22 cellular contexts compared by ENCODE assay signal in the genomic region with DNA sequence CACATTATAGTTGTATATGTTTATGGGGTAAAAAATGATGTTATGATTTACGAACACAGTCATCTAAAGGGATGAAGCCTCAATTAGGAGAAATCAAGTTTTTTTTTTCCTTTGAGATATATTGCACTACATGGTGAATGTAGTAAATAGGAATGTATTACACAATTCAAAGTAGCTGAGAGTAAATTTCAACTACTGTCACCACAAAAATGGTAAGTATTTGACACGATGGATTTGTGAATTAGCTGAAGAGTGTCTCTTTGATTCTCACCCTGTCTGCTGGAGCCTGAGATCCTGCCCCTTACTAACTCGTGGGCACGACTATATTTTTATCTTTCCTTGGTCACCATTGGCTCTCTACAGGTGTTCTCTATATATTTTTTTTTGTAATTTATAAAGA.
DNase-seq lines count a peak whose midpoint lies in the region; ATAC-seq and TF ChIP-seq lines count a peak whose summit lies in the region.
"Had no signal": no experiment of that assay in that cellular context is flagged by ENCODE, and none has a peak within 500 bp of the region (broad histone marks: within the 10 kb centered on the region; RNA-seq: fewer than 3 reads in every experiment).

No MANE protein-coding gene starts in this region.

- CTCF ChIA-PET in IMR-90 (lab: Yijun Ruan, JAX), result no interaction called here

- POLR2A ChIA-PET in IMR-90 (lab: Charles Lee; ENCODE audit: unreplicated experiment), result no interaction called here

- no peak overlapping the region for H4K8ac ChIP-seq in IMR-90 (ENCODE audit: low read depth in 2 of 2, low read length in 2 of 2)

- H3K4ac ChIP-seq in IMR-90 (ENCODE audit: low read depth, low read length), result no peak overlapping the region

- H2BK120ac ChIP-seq in IMR-90 (ENCODE audit: low read depth, low read length), result no peak overlapping the region

- no peak overlapping the region for H3K27ac ChIP-seq in IMR-90 (ENCODE audit: insufficient read depth, low read length)
- H3K27ac ChIP-seq: BLaER1 had no signal

- no peak overlapping the region for H2BK20ac ChIP-seq in IMR-90 (ENCODE audit: low read depth, low read length)

- H2AK5ac ChIP-seq in IMR-90 (ENCODE audit: low read depth, low read length), result no peak overlapping the region

- TF ChIP-seq CTCF in AG10803 (conservative IDR thresholded peaks at IDR 0.05; ENCODE audit: low read length), result no peak
- TF ChIP-seq CTCF in IMR-90 (conservative IDR thresholded peaks at IDR 0.05; ENCODE audit: low read depth, low read length), result no peak
- TF ChIP-seq CTCF in cardiac fibroblast (IDR thresholded peaks at IDR 0.05; ENCODE audit: low read depth, low read length), result no peak

- no peak overlapping the region for H4K91ac ChIP-seq in IMR-90 (ENCODE audit: insufficient read depth, low read depth, low read length)

- no TSS peak for BruUV-seq in IMR-90 (replicated peaks; lab: Mats Ljungman, UMichigan)

- in situ Hi-C loops in IMR-90 (cut with MboI; ENCODE audit: low sequenced_read_pairs), result no loop called here

- ATAC-seq in IMR-90 (ENCODE audit: low read depth) (no peak; the same call in 1 of the 2 replicates), HG03135 (IDR thresholded peaks at IDR 0.05; ENCODE audit: unreplicated experiment) (no peak), HG03354 (IDR thresholded peaks at IDR 0.05; ENCODE audit: poor library complexity, severe bottlenecking, unreplicated experiment) (no peak), HG03025 (IDR thresholded peaks at IDR 0.05; ENCODE audit: low FRiP score, unreplicated experiment) (no peak)
- ATAC-seq: Panc1 had no signal

- no peak overlapping the region for H2AK9ac ChIP-seq in IMR-90 (replicated peaks; ENCODE audit: low read depth, low read length, poor library complexity)

- H2BK15ac ChIP-seq in IMR-90 (ENCODE audit: low read depth, low read length), result no peak overlapping the region

- TF ChIP-seq RAD21 in IMR-90 (IDR thresholded peaks at IDR 0.05; ENCODE audit: low read length), result no peak

- intact Hi-C loops in IMR-90 (cut with micrococcal nuclease), result no loop called here
- intact Hi-C loops in cardiac septum (cut with DNase I), result no loop called here

- H4K5ac ChIP-seq in IMR-90 (ENCODE audit: low read depth, low read length), result no peak overlapping the region

- H2AFZ ChIP-seq in IMR-90 (replicated peaks; ENCODE audit: low read length, poor library complexity), result no peak overlapping the region

- H3K27me3 ChIP-seq in IMR-90 (ENCODE audit: control insufficient read depth, insufficient read depth, low read length), result no peaks in the 10 kb centered on the region
- H3K27me3 ChIP-seq: BLaER1 had no signal

- WGBS in IMR-90 (ENCODE audit: extremely low coverage in 2 of 2, insufficient read length in 1 of 2), 2 experiments, result no CpG with 5 or more reads among the region's 4 CpGs

- H3K9me3 ChIP-seq in IMR-90 (ENCODE audit: control insufficient read depth, insufficient read depth, low read length), result no peaks in the 10 kb centered on the region
- H3K9me3 ChIP-seq: BLaER1, SK-N-SH had no signal

- no peak overlapping the region for H3K56ac ChIP-seq in IMR-90 (ENCODE audit: extremely low read depth, insufficient read depth, low read length)

- H3K18ac ChIP-seq in IMR-90 (ENCODE audit: low read depth, low read length), result peak overlapping the region; percentile 59; the same call in 1 of the 2 replicates

- no peaks in the 10 kb centered on the region for H4K20me1 ChIP-seq in IMR-90 (ENCODE audit: insufficient read depth, low read length)
- H4K20me1 ChIP-seq: BLaER1 had no signal

- 0 out of 2 replicates have a peak overlapping the region, but pooled peaks have one; percentile 37 for H3K4me2 ChIP-seq in IMR-90 (ENCODE audit: low read depth, low read length)
- H3K4me2 ChIP-seq: BLaER1, SK-N-SH had no signal

- H3K4me1 ChIP-seq in IMR-90 (ENCODE audit: control insufficient read depth, insufficient read depth, low read length), result 0 out of 2 replicates have a peak, but pooled peaks cover 1% of the 10 kb centered on the region
- H3K4me1 ChIP-seq: BLaER1 had no signal

- no peak overlapping the region for H3K4me3 ChIP-seq in AG10803 (ENCODE audit: low read length)
- no peak overlapping the region for H3K4me3 ChIP-seq in IMR-90 (ENCODE audit: insufficient read depth, low read depth, low read length)
- H3K4me3 ChIP-seq in cardiac fibroblast (replicated peaks in 1 of 2; ENCODE audit: low read depth in 2 of 2, low read length in 2 of 2), result no peak overlapping the region
- H3K4me3 ChIP-seq: BLaER1 had no signal

- DNase-seq in AG10803 (ENCODE audit: low read depth) (peak; percentile 78), IMR-90 (peak; percentile 8), cardiac fibroblast (ENCODE audit: low read depth in 2 of 2) (peak; percentile 14 to 21), non-pigmented ciliary epithelial cell (ENCODE audit: low read depth) (peak; percentile 11), cardiac septum (ENCODE audit: low spot score) (no peak)
- DNase-seq: CD4-positive, alpha-beta T cell; DMS153; H7; HFFc6; KG1; NCI-H1092 treated with DMSO at 0.1 percent for 48 hours; NCI-H2029 treated with DMSO at 0.1 percent for 48 hours; NCI-H345; NCI-H524; NCI-H82; SIG-M5; SK-N-SH had no signal

- H3K9ac ChIP-seq in IMR-90 (ENCODE audit: low read depth, low read length), result no peak overlapping the region
- H3K9ac ChIP-seq: BLaER1, SK-N-SH had no signal

- H3K79me1 ChIP-seq in IMR-90 (ENCODE audit: low read depth in 1 of 2, low read length in 2 of 2), result no peaks in the 10 kb centered on the region

- H3K14ac ChIP-seq in IMR-90 (replicated peaks; ENCODE audit: low read depth, low read length), result no peak overlapping the region

- no peaks in the 10 kb centered on the region for H3K36me3 ChIP-seq in IMR-90 (ENCODE audit: control insufficient read depth, insufficient read depth, low read length)
- H3K36me3 ChIP-seq: BLaER1 had no signal

- H3K9me1 ChIP-seq in IMR-90 (ENCODE audit: insufficient read depth, low read length), result no peaks in the 10 kb centered on the region

- no peak overlapping the region for H2BK5ac ChIP-seq in IMR-90 (ENCODE audit: low read depth, low read length, poor library complexity, severe bottlenecking)

- no peak overlapping the region for H3K23ac ChIP-seq in IMR-90 (ENCODE audit: low read depth, low read length)

- TF ChIP-seq POLR2A in IMR-90 (IDR thresholded peaks at IDR 0.05; ENCODE audit: low read depth, low read length), result no peak

- dilution Hi-C loops in IMR-90 (cut with HindIII; ENCODE audit: low sequenced_read_pairs, unreplicated experiment), result no loop called here

TF ChIP-seq in IMR-90, 13 proteins besides CTCF, POLR2A, EP300 and RAD21:
- peak; percentile 56; the same call in 1 of the 2 replicates for TF ChIP-seq CEBPB (IDR thresholded peaks at IDR 0.05; ENCODE audit: low read depth, low read length)
- no peak for TF ChIP-seq MAZ (IDR thresholded peaks at IDR 0.05; ENCODE audit: borderline replicate concordance, low read depth, low read length)
